ENCODE assay signal across 9 cellular contexts in the genomic region with DNA sequence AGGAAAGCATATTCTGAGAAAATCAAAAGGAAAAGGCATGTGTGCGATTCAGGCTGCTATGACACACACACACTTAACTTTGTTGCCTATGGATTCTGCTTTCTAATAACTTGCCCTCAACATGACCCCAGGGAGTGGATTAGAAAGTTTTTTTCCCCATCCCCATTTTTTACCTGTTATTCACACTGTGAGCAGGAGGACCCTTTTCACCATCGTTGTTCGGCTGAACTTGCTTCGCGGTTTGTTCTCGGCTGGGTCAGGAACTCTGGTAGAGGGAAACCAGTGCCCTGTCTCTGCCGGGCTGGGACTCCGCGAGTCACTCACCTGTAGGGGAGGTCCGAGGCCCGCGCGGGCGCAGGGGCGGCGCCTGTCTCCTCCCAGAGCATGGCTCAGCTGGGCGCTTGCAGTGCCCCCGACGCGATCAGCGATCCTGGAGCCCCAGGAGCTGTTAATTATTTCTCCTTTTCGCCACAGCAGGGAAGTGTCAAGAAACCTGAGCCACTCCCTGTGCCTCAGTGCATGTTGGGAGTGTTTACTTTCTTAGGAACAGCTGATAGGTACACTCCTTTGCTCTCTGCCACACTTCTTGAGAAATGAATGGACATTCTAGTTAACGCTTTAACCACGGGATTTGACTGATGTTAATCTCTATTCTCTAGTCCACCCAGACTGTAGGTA. TPM values are rescaled to one million over a fixed set of nuclear protein-coding genes. Genes with fewer than 3 reads are reported as not detected.
A peak's percentile ranks its signal among the peaks of the same experiment; 100 is the strongest.
DNase-seq lines count a peak whose midpoint lies in the region; ATAC-seq and TF ChIP-seq lines count a peak whose summit lies in the region.
"Had no signal": no experiment of that assay in that cellular context is flagged by ENCODE, and none has a peak within 500 bp of the region (broad histone marks: within the 10 kb centered on the region; RNA-seq: fewer than 3 reads in every experiment).

A gene with protein sequence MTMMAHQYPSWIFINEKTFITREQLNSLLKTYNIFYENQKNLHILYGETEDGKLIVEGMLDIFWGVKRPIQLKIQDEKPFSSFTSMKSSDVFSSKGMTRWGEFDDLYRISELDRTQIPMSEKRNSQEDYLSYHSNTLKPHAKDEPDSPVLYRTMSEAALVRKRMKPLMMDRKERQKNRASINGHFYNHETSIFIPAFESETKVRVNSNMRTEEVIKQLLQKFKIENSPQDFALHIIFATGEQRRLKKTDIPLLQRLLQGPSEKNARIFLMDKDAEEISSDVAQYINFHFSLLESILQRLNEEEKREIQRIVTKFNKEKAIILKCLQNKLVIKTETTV (minus strand): TSS at position 322 of the 678 bp plus-strand sequence. CDS start 8,641 bp downstream, outside the sequence.

- TF ChIP-seq POLR2A in esophagus squamous epithelium (IDR thresholded peaks at IDR 0.05): peak in 2 of 4 donors; percentile 17 to 45

- no peaks in the 10 kb centered on the region for H3K36me3 Mint-ChIP-seq in progenitor cell of endocrine pancreas (ENCODE audit: insufficient read depth)

- H3K27ac ChIP-seq in SU-DHL-6 (ENCODE audit: low read depth, low read length): no peak within 1 kb of the TSS
- peak within 1 kb of the TSS; percentile 50 to 85 (median 78) for H3K27ac ChIP-seq in esophagus squamous epithelium

- no peaks in the 10 kb centered on the region for H3K9me3 ChIP-seq in SU-DHL-6 (ENCODE audit: insufficient read depth, low read length)
- no peaks in the 10 kb centered on the region for H3K9me3 ChIP-seq in esophagus squamous epithelium

- no peak for TF ChIP-seq CTCF in GM13976 (IDR thresholded peaks at IDR 0.05; ENCODE audit: borderline replicate concordance, control extremely low read depth, extremely low read depth, insufficient read depth, missing control alignments)
- no peak for TF ChIP-seq CTCF in SU-DHL-6 (IDR thresholded peaks at IDR 0.05; ENCODE audit: insufficient read depth, low read length, poor library complexity, severe bottlenecking)
- TF ChIP-seq CTCF in esophagus squamous epithelium (IDR thresholded peaks at IDR 0.05): peak in 2 of 6 experiments; percentile 20 to 25
- peak; percentile 23 for TF ChIP-seq CTCF in progenitor cell of endocrine pancreas (IDR thresholded peaks at IDR 0.05; ENCODE audit: unreplicated experiment)

- 10% methylated on average over 5 to 11 of the region's 24 CpGs for WGBS in esophagus squamous epithelium, 2 donors

- H3K4me1 ChIP-seq in esophagus squamous epithelium: peaks cover 0 to 35% (median 0%) of the 10 kb centered on the region in 3 donors

- H2AFZ ChIP-seq in SU-DHL-6 (ENCODE audit: low read depth, low read length, severe bottlenecking): peak within 1 kb of the TSS; percentile 59

- H3K4me3 Mint-ChIP-seq in progenitor cell of endocrine pancreas (ENCODE audit: low read depth): peak within 1 kb of the TSS; percentile 93

- peak; percentile 24 for DNase-seq in GM13976 (ENCODE audit: low spot score)
- peak; percentile 45 for DNase-seq in HuH-7 (ENCODE audit: low spot score)
- DNase-seq in esophagus squamous epithelium (lab: John Stamatoyannopoulos, UW): no peak
- peak; percentile 79 for DNase-seq in progenitor cell of endocrine pancreas (ENCODE audit: low spot score, unreplicated experiment)
- no peak for DNase-seq in foreskin melanocyte
- DNase-seq in nucleus accumbens (lab: John Stamatoyannopoulos, UW): no peak

- peak; percentile 88 for ATAC-seq in GM21576 (IDR thresholded peaks at IDR 0.05; ENCODE audit: unreplicated experiment)

- H3K4me3 ChIP-seq in SU-DHL-6 (ENCODE audit: insufficient read depth, low read length, poor library complexity, severe bottlenecking) (peak within 1 kb of the TSS; percentile 26), esophagus squamous epithelium (peak within 1 kb of the TSS; percentile 33 to 62 (median 50))

- H3K4me2 ChIP-seq in SU-DHL-6 (ENCODE audit: low read depth, low read length, poor library complexity, severe bottlenecking): peak within 1 kb of the TSS; percentile 61

- H3K36me3 ChIP-seq in SU-DHL-6 (ENCODE audit: low read length): no peaks in the 10 kb centered on the region
- no peaks in the 10 kb centered on the region for H3K36me3 ChIP-seq in esophagus squamous epithelium

- H3K79me2 ChIP-seq in SU-DHL-6 (ENCODE audit: insufficient read depth, low read length): no peaks in the 10 kb centered on the region

- in situ Hi-C loops in GM13976 (cut with MboI; ENCODE audit: low sequenced_read_pairs, unreplicated experiment): no loop called here

- no peaks in the 10 kb centered on the region for H4K20me1 ChIP-seq in SU-DHL-6 (ENCODE audit: low read depth, low read length)

- H3K27me3 Mint-ChIP-seq in progenitor cell of endocrine pancreas: no peaks in the 10 kb centered on the region

- H3K27me3 ChIP-seq in SU-DHL-6 (ENCODE audit: low read length) (no peaks in the 10 kb centered on the region), esophagus squamous epithelium (peaks cover 0 to 3% (median 0%) of the 10 kb centered on the region in 4 donors)

- H3K27ac Mint-ChIP-seq in progenitor cell of endocrine pancreas: peak within 1 kb of the TSS; percentile 98

- H3F3A ChIP-seq in SU-DHL-6 (ENCODE audit: insufficient read depth): no peaks in the 10 kb centered on the region

- intact Hi-C loops in esophagus squamous epithelium (cut with DNase I): no loop called here

- H3K9ac ChIP-seq in SU-DHL-6 (ENCODE audit: low read length): peak within 1 kb of the TSS; percentile 28; the same call in 1 of the 2 replicates

- no peaks in the 10 kb centered on the region for H3K9me3 Mint-ChIP-seq in progenitor cell of endocrine pancreas (ENCODE audit: low read depth)

- H3K4me1 Mint-ChIP-seq in progenitor cell of endocrine pancreas (ENCODE audit: low read depth): peaks cover 28% of the 10 kb centered on the region

- H3K9me2 ChIP-seq in SU-DHL-6 (replicated peaks; ENCODE audit: insufficient read depth, low read length): no peaks in the 10 kb centered on the region

RNA-seq across cellular contexts. Expression of the gene that starts here (rescaled TPM):
- total RNA-seq in esophagus squamous epithelium (1 to 10 TPM; 2.6 to 6.7 (median 4.3) TPM), progenitor cell of endocrine pancreas (10.1 and 10.6 TPM in 2 replicates)
- total RNA-seq: activated CD8-positive, alpha-beta memory T cell treated with anti-CD3 and anti-CD28 coated beads for 36 hours had no signal

Comparison
In these comparisons a context has a peak if more than half of its experiments do, and no peak if none do; other contexts are left out.
1. DNase-seq: peak in GM13976 (single experiment), HuH-7 (single experiment) and progenitor cell of endocrine pancreas (single experiment); none in esophagus squamous epithelium (single experiment), foreskin melanocyte (single experiment) and nucleus accumbens (0 of 56).